ENCODE assay signal across 13 cellular contexts in genomic region chr9:98007251-98007928, GRCh38. TPM values are rescaled to one million over a fixed set of nuclear protein-coding genes. Genes with fewer than 3 reads are reported as not detected.
A peak's percentile ranks its signal among the peaks of the same experiment; 100 is the strongest.
DNase-seq lines count a peak whose midpoint lies in the region; ATAC-seq, FAIRE-seq and TF ChIP-seq lines count a peak whose summit lies in the region.
"Had no signal": no experiment of that assay in that cellular context is flagged by ENCODE, and none has a peak within 500 bp of the region (broad histone marks: within the 10 kb centered on the region; RNA-seq: fewer than 3 reads in every experiment).

No MANE protein-coding gene starts in this region.

- H3K27ac ChIP-seq in ACC112 (ENCODE audit: low read depth, low read length) (peak overlapping the region; percentile 42; the same call in 1 of the 2 replicates), GM23248 (no peak overlapping the region), transverse colon (no peak overlapping the region)
- H3K27ac ChIP-seq: SK-N-MC had no signal

- CTCF ChIA-PET in activated CD8-positive, alpha-beta T cell treated with anti-CD3 and anti-CD28 coated beads for 36 hours (lab: Charles Lee), result interaction anchor here (0.8 to 2.1 kb wide), 2 partner anchors 10 to 15 kb away, joined by 4 to 11 read pairs; no protein-coding TSS in a partner anchor

- H3K27ac Mint-ChIP-seq in activated CD8-positive, alpha-beta T cell treated with anti-CD3 and anti-CD28 coated beads for 36 hours, result peak overlapping the region; percentile 33

- in situ Hi-C loops in GM23248 (cut with MboI), result no loop called here
- in situ Hi-C loops in transverse colon (cut with MboI; ENCODE audit: low pct_ligation_motif_present in 1 of 4, low pct_unique_long_range_greater_than_20kb in 1 of 4, low sequenced_read_pairs in 3 of 4), result no loop called here

- no peak overlapping the region for H3K9ac ChIP-seq in GM23248

- DNase-seq in GM23248 (peak; percentile 25), fibroblast of mammary gland (ENCODE audit: low read depth) (peak; percentile 41), transverse colon (no peak), HTR-8/SVneo (ENCODE audit: insufficient read length, low spot score) (no peak)
- DNase-seq in activated CD8-positive, alpha-beta T cell treated with anti-CD3 and anti-CD28 coated beads for 36 hours, result no peak
- no peak for DNase-seq in stimulated activated CD8-positive, alpha-beta memory T cell treated with anti-CD3 and anti-CD28 coated beads, Interleukin-4, amount 100 ng/mL, for 48 hours
- DNase-seq: CD4-positive, alpha-beta memory T cell; GF-D8; NCI-H2171; stimulated activated CD4-positive, alpha-beta T cell treated with anti-CD3 and anti-CD28 coated beads, Interleukin-2, amount 100 ng/mL, for 48 hours had no signal

- no peak overlapping the region for H3K4me3 ChIP-seq in ACC112 (ENCODE audit: low read depth, low read length)
- no peak overlapping the region for H3K4me3 ChIP-seq in GM23248
- H3K4me3 ChIP-seq in fibroblast of mammary gland (ENCODE audit: control insufficient read depth, low read depth, low read length), result no peak overlapping the region
- no peak overlapping the region for H3K4me3 ChIP-seq in transverse colon
- H3K4me3 ChIP-seq: SK-N-MC had no signal

- no peak overlapping the region for H2AFZ ChIP-seq in ACC112 (ENCODE audit: low read length, unreplicated experiment)
- H2AFZ ChIP-seq in GM23248, result no peak overlapping the region

- ATAC-seq in activated CD8-positive, alpha-beta T cell treated with anti-CD3 and anti-CD28 coated beads for 36 hours, result peak; percentile 42
- no peak for ATAC-seq in GM21526 (IDR thresholded peaks at IDR 0.05; ENCODE audit: low FRiP score, unreplicated experiment)

- no peaks in the 10 kb centered on the region for H3K9me3 ChIP-seq in GM23248 (ENCODE audit: low read depth)
- no peaks in the 10 kb centered on the region for H3K9me3 ChIP-seq in transverse colon

- H3K27me3 ChIP-seq in ACC112 (ENCODE audit: insufficient read depth, low read length) (no peaks in the 10 kb centered on the region), GM23248 (replicated peaks; ENCODE audit: insufficient read depth) (no peaks in the 10 kb centered on the region), transverse colon (no peaks in the 10 kb centered on the region)

- intact Hi-C loops in activated CD8-positive, alpha-beta T cell treated with anti-CD3 and anti-CD28 coated beads for 36 hours (cut with micrococcal nuclease), result no loop called here
- intact Hi-C loops in transverse colon (cut with DNase I; ENCODE audit: low total_unique reads), result no loop called here

- H3K27me3 Mint-ChIP-seq in activated CD8-positive, alpha-beta T cell treated with anti-CD3 and anti-CD28 coated beads for 36 hours, result no peaks in the 10 kb centered on the region
- H3K27me3 Mint-ChIP-seq: CD4-positive, alpha-beta memory T cell had no signal

- H3K36me3 ChIP-seq in ACC112 (ENCODE audit: insufficient read depth, low read length) (peaks cover 53% of the 10 kb centered on the region), GM23248 (ENCODE audit: low read depth) (peaks cover 80% of the 10 kb centered on the region), transverse colon (peaks cover 0 to 48% (median 27%) of the 10 kb centered on the region in 4 donors)

- no peak for FAIRE-seq in HTR-8/SVneo (lab: Jason Lieb, UNC)

- no peaks in the 10 kb centered on the region for H3K9me3 Mint-ChIP-seq in activated CD8-positive, alpha-beta T cell treated with anti-CD3 and anti-CD28 coated beads for 36 hours
- H3K9me3 Mint-ChIP-seq: CD4-positive, alpha-beta memory T cell had no signal

- H3K79me2 ChIP-seq in ACC112 (ENCODE audit: control insufficient read depth, insufficient read depth, low read length, unreplicated experiment) (peaks cover 50% of the 10 kb centered on the region), GM23248 (ENCODE audit: insufficient read depth) (peaks cover 95% of the 10 kb centered on the region)

- 78 to 79% methylated on average over 13 of the region's 13 CpGs for WGBS in GM23248 (ENCODE audit: low coverage in 1 of 2, low lambda C conversion rate in 2 of 2, missing lambda C conversion rate in 2 of 2), 2 experiments
- WGBS in transverse colon (ENCODE audit: low coverage in 1 of 2), 2 donors, result 72 to 81% methylated on average over 6 to 13 of the region's 13 CpGs

- no peaks in the 10 kb centered on the region for H4K20me1 ChIP-seq in GM23248 (ENCODE audit: insufficient read depth)

- TF ChIP-seq POLR2A in transverse colon (IDR thresholded peaks at IDR 0.05), result no peak

- no peak for TF ChIP-seq CTCF in activated CD8-positive, alpha-beta T cell treated with anti-CD3 and anti-CD28 coated beads for 36 hours (IDR thresholded peaks at IDR 0.05)
- TF ChIP-seq CTCF in fibroblast of mammary gland (conservative IDR thresholded peaks at IDR 0.05; ENCODE audit: control insufficient read depth, insufficient read depth, low read depth, low read length) (no peak), transverse colon (IDR thresholded peaks at IDR 0.05) (no peak)

- H3K4me2 ChIP-seq in GM23248 (ENCODE audit: unreplicated experiment), result no peak overlapping the region

- TF ChIP-seq EP300 in transverse colon (IDR thresholded peaks at IDR 0.05; ENCODE audit: low read depth), result no peak

- POLR2A ChIA-PET in activated CD8-positive, alpha-beta T cell treated with anti-CD3 and anti-CD28 coated beads for 36 hours (lab: Charles Lee), result interaction anchor here (0.9 to 10.7 kb wide), 3 partner anchors 14 to 18 kb away, joined by 3 to 201 read pairs (median 5); partner anchors contain the start of gene ANP32B

- H3K9me2 ChIP-seq in GM23248 (ENCODE audit: insufficient read depth), result no peaks in the 10 kb centered on the region; the same call in 1 of the 2 replicates

- no peak overlapping the region for H3K4me3 Mint-ChIP-seq in activated CD8-positive, alpha-beta T cell treated with anti-CD3 and anti-CD28 coated beads for 36 hours

- H3K36me3 Mint-ChIP-seq in activated CD8-positive, alpha-beta T cell treated with anti-CD3 and anti-CD28 coated beads for 36 hours (ENCODE audit: low read depth), result peaks cover 80% of the 10 kb centered on the region

- peaks cover 33% of the 10 kb centered on the region for H3K4me1 Mint-ChIP-seq in activated CD8-positive, alpha-beta T cell treated with anti-CD3 and anti-CD28 coated beads for 36 hours (ENCODE audit: low read depth)

- peaks cover 6% of the 10 kb centered on the region for H3F3A ChIP-seq in GM23248 (ENCODE audit: insufficient read depth)

- H3K4me1 ChIP-seq in ACC112 (ENCODE audit: control insufficient read depth, insufficient read depth, low read length, unreplicated experiment) (peaks cover 50% of the 10 kb centered on the region), GM23248 (ENCODE audit: insufficient read depth) (peaks cover 15% of the 10 kb centered on the region), transverse colon (peaks cover 0 to 9% (median 3%) of the 10 kb centered on the region in 4 donors)

RNA-seq across cellular contexts. Expression of gene ANP32B, which starts 24.2 kb away (rescaled TPM):
- total RNA-seq in GM23248 (2014; rRNA removed; shearing (Covaris generic)), result 11.2 and 35.3 TPM in 2 replicates
- 137 and 138 TPM in 2 replicates for polyA plus RNA-seq in GM23248 (2016; fragmentation: Nextera tagmentation; extraction: Ambion mirVana)
- 100 to 1,000 TPM; 374 to 389 TPM for total RNA-seq in activated CD8-positive, alpha-beta T cell treated with anti-CD3 and anti-CD28 coated beads for 36 hours
- 10 to 100 TPM; 37.4 to 65.6 (median 43.0) TPM for total RNA-seq in transverse colon

RNA-seq across cellular contexts. Expression of gene NANS, which starts 49.1 kb away (rescaled TPM):
- 60.3 and 80.8 TPM in 2 replicates for total RNA-seq in GM23248 (2014; rRNA removed; shearing (Covaris generic))
- polyA plus RNA-seq in GM23248 (2016; fragmentation: Nextera tagmentation; extraction: Ambion mirVana), result 128 and 133 TPM in 2 replicates
- 10 to 100 TPM; 51.2 to 51.8 TPM for total RNA-seq in activated CD8-positive, alpha-beta T cell treated with anti-CD3 and anti-CD28 coated beads for 36 hours
- 100 to 1,000 TPM in 3 of 4 donors, 10 to 100 TPM in 1; 86.6 to 319 (median 269) TPM for total RNA-seq in transverse colon

Comparison
In these comparisons a context has a peak if more than half of its experiments do, and no peak if none do; other contexts are left out.
1. DNase-seq: peak in GM23248 (single experiment) and fibroblast of mammary gland (single experiment); none in activated CD8-positive, alpha-beta T cell treated with anti-CD3 and anti-CD28 coated beads for 36 hours (single experiment), transverse colon (single experiment), HTR-8/SVneo (single experiment) and stimulated activated CD8-positive, alpha-beta memory T cell treated with anti-CD3 and anti-CD28 coated beads, Interleukin-4, amount 100 ng/mL, for 48 hours (single experiment).
2. RNA of gene ANP32B, which starts 24.2 kb away (total RNA-seq): 374 to 389 TPM in activated CD8-positive, alpha-beta T cell treated with anti-CD3 and anti-CD28 coated beads for 36 hours; 37.4 to 65.6 TPM in transverse colon and 11.2 to 35.3 TPM in GM23248; every median in the first group is over 4 times any median in the second.